23 cellular contexts compared by ENCODE assay signal in the genomic region with DNA sequence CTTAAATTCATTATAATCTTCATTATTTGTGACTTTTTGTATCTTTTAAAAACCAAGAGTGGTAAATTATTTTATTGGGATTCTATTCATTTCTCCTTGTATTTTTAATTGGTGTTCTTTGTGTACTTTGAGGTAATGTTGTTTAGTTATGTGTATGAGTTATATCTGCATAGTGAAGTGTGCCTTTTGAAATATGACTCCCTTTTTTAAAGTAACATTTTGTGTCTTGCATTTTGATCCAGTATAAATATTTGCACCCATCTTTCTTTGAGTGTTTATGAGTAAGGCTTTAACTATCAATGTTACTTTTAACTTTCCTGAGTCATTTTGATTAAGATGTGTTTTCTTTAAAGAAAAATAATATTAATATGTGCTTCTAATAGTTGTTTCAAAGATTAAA.
"Had no signal": no experiment of that assay in that cellular context is flagged by ENCODE, and none has a peak within 500 bp of the region (broad histone marks: within the 10 kb centered on the region; RNA-seq: fewer than 3 reads in every experiment).

No MANE protein-coding gene starts in this region.

- H3K27ac ChIP-seq: colonic mucosa, epithelial cell of prostate, esophagus squamous epithelium, gastrocnemius medialis, heart right ventricle, left lung, lower lobe of right lung had no signal

- ATAC-seq: effector memory CD8-positive, alpha-beta T cell; esophagus mucosa; gastrocnemius medialis; heart right ventricle; left cardiac atrium; left lung; left ventricle myocardium superior; lower lobe of right lung had no signal

- H3K4me1 ChIP-seq: colonic mucosa, esophagus squamous epithelium, gastrocnemius medialis, left lung, lower lobe of right lung had no signal

- DNase-seq: colonic mucosa; cortex of kidney; effector CD8-positive, alpha-beta T cell; effector memory CD8-positive, alpha-beta T cell; endodermal cell; erythroblast; esophagus squamous epithelium; foreskin fibroblast; foreskin melanocyte; gastrocnemius medialis; glutamatergic neuron; head of caudate nucleus; heart right ventricle; hippocampal formation; left cardiac atrium; left lung; left ventricle myocardium superior; lower lobe of right lung; mesendoderm; midbrain had no signal

- H3K9me3 ChIP-seq: colonic mucosa, esophagus squamous epithelium, gastrocnemius medialis, left lung, lower lobe of right lung had no signal

- H3K4me3 ChIP-seq: colonic mucosa, esophagus squamous epithelium, gastrocnemius medialis, heart right ventricle, left lung, lower lobe of right lung had no signal

- FAIRE-seq: keratinocyte had no signal

- H3K36me3 ChIP-seq: colonic mucosa, esophagus squamous epithelium, gastrocnemius medialis, heart right ventricle, left lung, lower lobe of right lung had no signal

- H3K27me3 ChIP-seq: colonic mucosa, esophagus squamous epithelium, gastrocnemius medialis, heart right ventricle had no signal
